Comparison of ENCODE assay signal across 8 cellular contexts in the genomic region with DNA sequence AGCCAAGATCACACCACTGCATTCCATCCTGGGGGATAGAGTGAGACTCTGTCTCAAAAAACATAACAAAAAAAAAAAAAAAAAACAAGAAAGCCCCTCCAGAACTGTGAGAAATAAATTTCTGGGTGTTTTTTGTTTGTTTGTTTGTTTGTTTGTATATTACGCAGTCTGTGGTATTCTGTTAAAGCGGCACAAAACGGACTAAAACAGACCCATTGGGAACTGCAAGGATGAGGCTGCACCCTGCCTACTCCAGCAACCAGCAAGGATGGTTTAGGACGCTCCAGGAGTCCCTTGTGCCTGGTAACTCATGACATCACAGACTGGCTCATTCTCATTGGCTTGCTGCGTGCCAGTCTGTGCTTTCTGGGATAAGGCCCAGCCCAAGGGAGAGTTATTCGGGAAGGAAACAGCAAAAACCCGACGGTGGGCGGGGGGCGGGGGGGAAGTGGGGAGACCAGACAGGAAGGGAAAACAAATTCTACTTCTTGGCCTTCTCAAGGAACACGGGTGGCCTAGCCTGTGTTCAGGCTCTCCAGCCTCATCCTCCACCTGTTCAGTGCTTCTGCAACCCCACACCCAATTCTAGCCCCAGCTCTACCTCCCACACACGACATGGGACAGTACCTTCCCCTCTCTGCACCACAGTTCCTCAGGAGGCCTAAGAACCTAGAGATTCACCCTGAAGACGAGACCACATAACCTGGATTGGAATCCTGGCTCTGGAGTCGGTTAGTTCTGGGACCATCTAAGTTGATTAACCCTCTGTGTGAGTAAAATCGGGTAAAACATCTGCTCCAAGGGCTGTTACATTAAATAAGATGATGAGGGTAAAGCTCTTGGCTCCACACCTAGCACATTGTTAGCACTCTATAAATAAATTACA. TPM values are rescaled to one million over a fixed set of nuclear protein-coding genes. Genes with fewer than 3 reads are reported as not detected.
A peak's percentile ranks its signal among the peaks of the same experiment; 100 is the strongest.
DNase-seq lines count a peak whose midpoint lies in the region; ATAC-seq and TF ChIP-seq lines count a peak whose summit lies in the region.

No MANE protein-coding gene starts in this region.

- H3K27ac Mint-ChIP-seq in CD14-positive monocyte = peak overlapping the region; percentile 98 to 100 (median 99)
- peak overlapping the region; percentile 97 for H3K27ac Mint-ChIP-seq in activated CD4-positive, alpha-beta memory T cell treated with anti-CD3 and anti-CD28 coated beads, Interleukin-2, amount 10 ng/mL, durations not matched to agents 7 days and 5 days

- CTCF ChIA-PET in activated CD4-positive, alpha-beta memory T cell treated with anti-CD3 and anti-CD28 coated beads, Interleukin-2, amount 10 ng/mL, durations not matched to agents 7 days and 5 days (lab: Charles Lee) = interaction anchor here (0.8 to 2.7 kb wide), 9 partner anchors 10 to 59 kb away, joined by 3 to 14 read pairs (median 6); a partner anchor contains a TSS

- peak; percentile 24 for ATAC-seq in GM19043 (IDR thresholded peaks at IDR 0.05; ENCODE audit: low read depth, unreplicated experiment)
- ATAC-seq in HG03521 (IDR thresholded peaks at IDR 0.05; ENCODE audit: unreplicated experiment) = peak; percentile 20

- H3K27ac ChIP-seq in epithelial cell of prostate (no peak overlapping the region), mesodermal cell (ENCODE audit: low read depth, low read length, severe bottlenecking) (peak overlapping the region; percentile 50), substantia nigra (ENCODE audit: low read depth, low read length, poor library complexity, severe bottlenecking) (peak overlapping the region; percentile 90)

- H3K36me3 Mint-ChIP-seq in CD14-positive monocyte = peaks cover 54 to 68% of the 10 kb centered on the region in 2 donors
- peaks cover 49% of the 10 kb centered on the region for H3K36me3 Mint-ChIP-seq in activated CD4-positive, alpha-beta memory T cell treated with anti-CD3 and anti-CD28 coated beads, Interleukin-2, amount 10 ng/mL, durations not matched to agents 7 days and 5 days (ENCODE audit: low read depth)

- H3K4me1 Mint-ChIP-seq in CD14-positive monocyte = peaks cover 51% of the 10 kb centered on the region
- H3K4me1 Mint-ChIP-seq in activated CD4-positive, alpha-beta memory T cell treated with anti-CD3 and anti-CD28 coated beads, Interleukin-2, amount 10 ng/mL, durations not matched to agents 7 days and 5 days = peaks cover 41% of the 10 kb centered on the region

- no peaks in the 10 kb centered on the region for H3K9me3 ChIP-seq in mesodermal cell (ENCODE audit: control insufficient read depth, low read length)

- DNase-seq in CD14-positive monocyte (ENCODE audit: low spot score) (peak; percentile 76), NCI-H526 (lab: John Stamatoyannopoulos, UW) (peak; percentile 83 to 89), epithelial cell of prostate (ENCODE audit: low read depth, low spot score) (peak; percentile 46), substantia nigra (lab: John Stamatoyannopoulos, UW) (peak; percentile 14 to 93 (median 78))
- DNase-seq in activated CD4-positive, alpha-beta memory T cell treated with anti-CD3 and anti-CD28 coated beads, Interleukin-2, amount 10 ng/mL, durations not matched to agents 7 days and 5 days = peak; percentile 73

- peaks cover 0 to 12% (median 0%) of the 10 kb centered on the region in 3 donors for H3K27me3 Mint-ChIP-seq in CD14-positive monocyte (ENCODE audit: low read depth in 3 of 3)
- no peaks in the 10 kb centered on the region for H3K27me3 Mint-ChIP-seq in activated CD4-positive, alpha-beta memory T cell treated with anti-CD3 and anti-CD28 coated beads, Interleukin-2, amount 10 ng/mL, durations not matched to agents 7 days and 5 days

- H3K36me3 ChIP-seq in mesodermal cell (ENCODE audit: control insufficient read depth, insufficient read depth, low read length) = no peaks in the 10 kb centered on the region

- POLR2A ChIA-PET in activated CD4-positive, alpha-beta memory T cell treated with anti-CD3 and anti-CD28 coated beads, Interleukin-2, amount 10 ng/mL, durations not matched to agents 7 days and 5 days (lab: Charles Lee) = interaction anchor here (0.9 to 5.5 kb wide), 13 partner anchors 8 to 410 kb away, joined by 3 to 74 read pairs (median 5); a partner anchor contains a TSS

- intact Hi-C loops in CD14-positive monocyte (cut with micrococcal nuclease) = loop anchor here (5.0 kb wide), 2 partner anchors 37 to 67 kb away; a partner anchor contains a TSS

- H3K4me3 ChIP-seq in mesodermal cell (ENCODE audit: extremely low read depth, insufficient read depth, low read length, poor library complexity, severe bottlenecking) = no peak overlapping the region

- H3K9me3 Mint-ChIP-seq in CD14-positive monocyte = peaks cover 0 to 6% (median 0%) of the 10 kb centered on the region in 7 donors
- H3K9me3 Mint-ChIP-seq in activated CD4-positive, alpha-beta memory T cell treated with anti-CD3 and anti-CD28 coated beads, Interleukin-2, amount 10 ng/mL, durations not matched to agents 7 days and 5 days = no peaks in the 10 kb centered on the region

- TF ChIP-seq CTCF in CD14-positive monocyte (IDR thresholded peaks at IDR 0.05) = no peak

- H3K4me3 Mint-ChIP-seq in CD14-positive monocyte = peak overlapping the region; percentile 97 to 99
- peak overlapping the region; percentile 94 for H3K4me3 Mint-ChIP-seq in activated CD4-positive, alpha-beta memory T cell treated with anti-CD3 and anti-CD28 coated beads, Interleukin-2, amount 10 ng/mL, durations not matched to agents 7 days and 5 days

- WGBS in mesodermal cell (ENCODE audit: insufficient coverage in 2 of 2), 2 experiments = 22 to 28% methylated on average over 11 to 14 of the region's 15 CpGs

- H3K4me1 ChIP-seq in mesodermal cell (ENCODE audit: control insufficient read depth, insufficient read depth, low read length, poor library complexity, severe bottlenecking) = peaks cover 18% of the 10 kb centered on the region

RNA-seq across cellular contexts. Expression of a gene that starts 2.8 kb away (rescaled TPM):
- 1,000 to 10,000 TPM; 3,498 to 4,939 TPM for polyA plus RNA-seq in CD14-positive monocyte
- 1,000 to 10,000 TPM; 1,158 to 1,180 TPM for total RNA-seq in activated CD4-positive, alpha-beta memory T cell treated with anti-CD3 and anti-CD28 coated beads, Interleukin-2, amount 10 ng/mL, durations not matched to agents 7 days and 5 days
- polyA plus RNA-seq in mesodermal cell (2013, experiment 1 of 2) = 6.3 TPM
- polyA plus RNA-seq in mesodermal cell (2013, experiment 2 of 2) = 6.2 TPM

RNA-seq across cellular contexts. Expression of a gene that starts 39.7 kb away (rescaled TPM):
- polyA plus RNA-seq in CD14-positive monocyte = 1,000 to 10,000 TPM; 2,768 to 3,499 TPM
- 1,000 to 10,000 TPM; 2,316 to 2,367 TPM for total RNA-seq in activated CD4-positive, alpha-beta memory T cell treated with anti-CD3 and anti-CD28 coated beads, Interleukin-2, amount 10 ng/mL, durations not matched to agents 7 days and 5 days
- 2,100 TPM for polyA plus RNA-seq in mesodermal cell (2013, experiment 1 of 2)
- polyA plus RNA-seq in mesodermal cell (2013, experiment 2 of 2) = 1,972 TPM

RNA-seq across cellular contexts. Expression of a gene that starts 52.4 kb away (rescaled TPM):
- polyA plus RNA-seq in CD14-positive monocyte = 1 to 10 TPM; 1.4 to 2.3 TPM
- 10 to 100 TPM; 52.8 to 53.0 TPM for total RNA-seq in activated CD4-positive, alpha-beta memory T cell treated with anti-CD3 and anti-CD28 coated beads, Interleukin-2, amount 10 ng/mL, durations not matched to agents 7 days and 5 days
- polyA plus RNA-seq in mesodermal cell (2013, experiment 1 of 2) = 51.0 TPM
- 46.5 TPM for polyA plus RNA-seq in mesodermal cell (2013, experiment 2 of 2)
